1 cellular context compared by ENCODE assay signal in genomic region chr20:33783256-33783655, GRCh38.
TF ChIP-seq lines count a peak whose summit lies in the region.

No MANE protein-coding gene starts in this region.

TF ChIP-seq in K562, 482 proteins besides CTCF, POLR2A, EP300 and RAD21:
- TF ChIP-seq POLR2AphosphoS2 (IDR thresholded peaks at IDR 0.05; ENCODE audit: low read length) (no peak), ZNF134 (CRISPR knock-in tag; conservative IDR thresholded peaks at IDR 0.05) (no peak), KAT2B (IDR thresholded peaks at IDR 0.05; ENCODE audit: low read depth, low read length) (no peak)
